8 cellular contexts compared by ENCODE assay signal in the genomic region with DNA sequence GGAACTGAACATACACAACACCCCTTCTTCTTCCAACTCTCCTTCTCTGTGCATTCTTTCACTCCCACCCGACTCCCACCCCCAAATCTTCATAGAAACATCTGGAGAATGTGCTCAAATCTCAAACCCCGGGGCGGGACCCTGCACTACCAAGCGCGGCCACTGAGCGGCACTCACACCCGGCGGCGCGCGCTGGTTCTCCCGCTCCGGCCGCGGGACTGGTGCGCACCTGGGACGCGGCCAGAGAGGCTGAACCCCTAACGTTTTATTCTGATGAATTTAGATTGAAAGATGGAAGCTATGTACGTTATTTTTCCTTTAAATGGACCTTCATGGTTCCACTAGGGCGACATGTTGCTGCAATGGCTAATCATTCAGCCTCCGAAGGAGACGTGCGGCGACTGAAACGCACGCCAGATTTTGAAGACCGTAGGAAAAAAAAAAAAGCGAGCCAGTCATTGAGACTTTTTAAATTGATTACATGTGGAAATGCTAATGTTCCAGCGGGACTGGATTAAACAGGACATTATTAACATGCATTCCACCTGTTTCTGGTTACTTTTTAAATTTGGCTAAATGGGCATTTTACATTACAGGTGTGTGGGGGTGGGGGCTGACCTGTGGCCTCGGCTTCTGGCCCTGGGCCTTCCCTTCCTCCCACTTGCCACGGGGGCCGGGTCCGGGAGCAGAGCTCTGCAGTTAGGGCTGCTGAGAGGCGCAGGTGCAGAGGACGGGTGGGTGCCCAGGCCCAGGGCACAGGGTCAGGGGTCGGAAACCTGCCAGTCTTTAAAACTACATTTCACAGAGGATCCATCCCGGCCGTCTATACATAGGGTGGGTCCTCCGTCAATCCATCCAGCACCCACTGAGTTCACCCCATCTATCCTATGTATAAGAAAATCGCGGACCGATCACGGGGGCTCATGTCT.
A peak's percentile ranks its signal among the peaks of the same experiment; 100 is the strongest.
DNase-seq lines count a peak whose midpoint lies in the region; ATAC-seq, FAIRE-seq and TF ChIP-seq lines count a peak whose summit lies in the region.

No MANE protein-coding gene starts in this region.

- H3K9me3 Mint-ChIP-seq in effector memory CD8-positive, alpha-beta T cell: no peaks in the 10 kb centered on the region

- peak; percentile 99 for TF ChIP-seq CTCF in 22Rv1 (IDR thresholded peaks at IDR 0.05)

- in situ Hi-C loops in KBM-7 (cut with MboI; ENCODE audit: low pct_unique_long_range_greater_than_20kb, low sequenced_read_pairs): no loop called here

- no peak overlapping the region for H3K4me3 Mint-ChIP-seq in effector memory CD8-positive, alpha-beta T cell

- peak; percentile 81 for FAIRE-seq in GM18507 (lab: Jason Lieb, UNC)

- no peak overlapping the region for H3K27ac Mint-ChIP-seq in effector memory CD8-positive, alpha-beta T cell

- peaks cover 4 to 5% of the 10 kb centered on the region in 2 donors for H3K4me1 Mint-ChIP-seq in effector memory CD8-positive, alpha-beta T cell (ENCODE audit: low read depth in 2 of 2)

- DNase-seq in GM18507 (ENCODE audit: extremely low spot score, insufficient read length, low read depth) (peak; percentile 70), KBM-7 (peak; percentile 59), mesenteric fat pad (ENCODE audit: low spot score) (peak; percentile 93), NCI-H1694 treated with DMSO at 0.1 percent for 48 hours (lab: John Stamatoyannopoulos, UW) (no peak)
- DNase-seq in activated CD4-positive, alpha-beta T cell treated with anti-CD3 and anti-CD28 coated beads, Interleukin-2, amount 50 U/mL, for 48 hours: peak; percentile 79 to 82
- DNase-seq in effector memory CD8-positive, alpha-beta T cell: peak; percentile 51 to 60 (median 59)
- DNase-seq in stimulated activated CD8-positive, alpha-beta memory T cell treated with anti-CD3 and anti-CD28 coated beads, Interleukin-7, amount 100 ng/mL, for 24 hours (ENCODE audit: low read depth): peak; percentile 62

- peaks cover 8 to 36% of the 10 kb centered on the region in 2 donors for H3K27me3 Mint-ChIP-seq in effector memory CD8-positive, alpha-beta T cell

- H3K36me3 Mint-ChIP-seq in effector memory CD8-positive, alpha-beta T cell (ENCODE audit: insufficient read depth): peaks cover 9% of the 10 kb centered on the region

- peak; percentile 79 for ATAC-seq in effector memory CD8-positive, alpha-beta T cell (replicated peaks)

- H3K27ac ChIP-seq in 22Rv1: no peak overlapping the region
